Comparison of ENCODE assay signal across 27 cellular contexts in genomic region chr14:74846168-74846567, GRCh38. TPM values are rescaled to one million over a fixed set of nuclear protein-coding genes. Genes with fewer than 3 reads are reported as not detected.
A peak's percentile ranks its signal among the peaks of the same experiment; 100 is the strongest.
DNase-seq lines count a peak whose midpoint lies in the region; ATAC-seq and TF ChIP-seq lines count a peak whose summit lies in the region.
"Had no signal": no experiment of that assay in that cellular context is flagged by ENCODE, and none has a peak within 500 bp of the region (broad histone marks: within the 10 kb centered on the region; RNA-seq: fewer than 3 reads in every experiment).

No MANE protein-coding gene starts in this region.

- CTCF ChIA-PET in BJ (lab: Yijun Ruan, JAX) = interaction anchor here (1.0 to 8.5 kb wide), 6 partner anchors 15 to 234 kb away, joined by 3 to 64 read pairs (median 6); partner anchors contain the start of genes DLST and LTBP2
- CTCF ChIA-PET in SK-N-SH (lab: Yijun Ruan, JAX) = interaction anchor here (1.1 to 20.8 kb wide), 3 partner anchors 8 to 55 kb away, joined by 3 to 537 read pairs (median 103); no protein-coding TSS in a partner anchor

- H3K4me1 ChIP-seq in SK-N-SH (ENCODE audit: control insufficient read depth in 1 of 2, insufficient read depth in 2 of 2, low read depth in 1 of 2, low read length in 1 of 2) = peaks cover 20 to 55% of the 10 kb centered on the region in 2 experiments; a peak in 3 of 4 replicates
- peaks cover 26% of the 10 kb centered on the region for H3K4me1 ChIP-seq in fibroblast of lung (ENCODE audit: control insufficient read depth, extremely low read depth, insufficient read depth, low read length)
- H3K4me1 ChIP-seq: breast epithelium, right lobe of liver had no signal

- ATAC-seq in HG02981 (IDR thresholded peaks at IDR 0.05; ENCODE audit: unreplicated experiment) (no peak), HG03039 (IDR thresholded peaks at IDR 0.05; ENCODE audit: unreplicated experiment) (no peak)
- ATAC-seq in stimulated activated naive CD8-positive, alpha-beta T cell treated with anti-CD3 and anti-CD28 coated beads, Interleukin-15, amount 100 ng/mL, for 72 hours = no peak
- ATAC-seq: activated CD4-positive, CD25-positive, alpha-beta regulatory T cell treated with anti-CD3 and anti-CD28 coated beads, Interleukin-2, amount 50 U/mL, for 24 hours; right lobe of liver had no signal

- TF ChIP-seq CTCF in BJ (IDR thresholded peaks at IDR 0.05; ENCODE audit: insufficient read depth, low read depth, low read length) = no peak
- TF ChIP-seq CTCF in SK-N-SH (IDR thresholded peaks at IDR 0.05) = no peak
- TF ChIP-seq CTCF in fibroblast of lung (conservative IDR thresholded peaks at IDR 0.05 in 1 of 2, IDR thresholded peaks at IDR 0.05 in 1 of 2; ENCODE audit: low read depth in 1 of 2, low read length in 2 of 2) = no peak
- TF ChIP-seq CTCF in nephron (IDR thresholded peaks at IDR 0.05; ENCODE audit: unreplicated experiment in 3 of 3) = no peak

- POLR2A ChIA-PET in BJ (lab: Charles Lee) = no interaction called here
- POLR2A ChIA-PET in SK-N-SH (lab: Yijun Ruan, JAX) = interaction anchor here (1.5 kb wide), 1 partner anchor 14 kb away, joined by 4 read pairs; no protein-coding TSS in a partner anchor

- H3K36me3 ChIP-seq in BJ (ENCODE audit: control insufficient read depth, insufficient read depth, low read length) = no peaks in the 10 kb centered on the region
- peaks cover 2 to 5% of the 10 kb centered on the region in 2 experiments for H3K36me3 ChIP-seq in SK-N-SH (replicated peaks in 1 of 2; ENCODE audit: control insufficient read depth in 1 of 2, insufficient read depth in 2 of 2, low read length in 1 of 2)
- H3K36me3 ChIP-seq in fibroblast of lung (ENCODE audit: control insufficient read depth, insufficient read depth, low read length) = no peaks in the 10 kb centered on the region
- H3K36me3 ChIP-seq in MG63 = no peaks in the 10 kb centered on the region
- H3K36me3 ChIP-seq: breast epithelium, right lobe of liver had no signal

- H3K36me3 Mint-ChIP-seq in nephron (ENCODE audit: low read depth) = peaks cover 2% of the 10 kb centered on the region

- peak overlapping the region; percentile 70 to 85 (median 79) for H3K27ac Mint-ChIP-seq in nephron
- no peak overlapping the region for H3K27ac Mint-ChIP-seq in stimulated activated naive CD8-positive, alpha-beta T cell treated with anti-CD3 and anti-CD28 coated beads, Interleukin-15, amount 100 ng/mL, for 72 hours
- H3K27ac Mint-ChIP-seq: B cell had no signal

- H3K4me1 Mint-ChIP-seq in nephron = peaks cover 49% of the 10 kb centered on the region
- H3K4me1 Mint-ChIP-seq in stimulated activated naive CD8-positive, alpha-beta T cell treated with anti-CD3 and anti-CD28 coated beads, Interleukin-15, amount 100 ng/mL, for 72 hours = peaks cover 50% of the 10 kb centered on the region

- WGBS in SK-N-SH (ENCODE audit: low lambda C conversion rate) = 19% methylated on average over 3 of the region's 3 CpGs

- peaks cover 22% of the 10 kb centered on the region for H3F3A ChIP-seq in SK-N-SH (replicated peaks; ENCODE audit: insufficient read depth)

- H3K27me3 ChIP-seq in BJ (ENCODE audit: control insufficient read depth, insufficient read depth, low read length) = no peaks in the 10 kb centered on the region
- no peaks in the 10 kb centered on the region for H3K27me3 ChIP-seq in SK-N-SH (ENCODE audit: insufficient read depth)
- H3K27me3 ChIP-seq in fibroblast of lung (ENCODE audit: control insufficient read depth, insufficient read depth, low read length) = no peaks in the 10 kb centered on the region
- no peaks in the 10 kb centered on the region for H3K27me3 ChIP-seq in MG63
- H3K27me3 ChIP-seq: breast epithelium, heart right ventricle, right lobe of liver, tibial nerve had no signal

- no peaks in the 10 kb centered on the region for H4K20me1 ChIP-seq in SK-N-SH (ENCODE audit: insufficient read depth)
- no peaks in the 10 kb centered on the region for H4K20me1 ChIP-seq in fibroblast of lung (ENCODE audit: control insufficient read depth, extremely low read depth, insufficient read depth, low read length)

- H3K79me2 ChIP-seq in SK-N-SH (ENCODE audit: insufficient read depth) (no peaks in the 10 kb centered on the region), fibroblast of lung (ENCODE audit: control insufficient read depth, insufficient read depth, low read length) (no peaks in the 10 kb centered on the region)

- H3K9me3 ChIP-seq in SK-N-SH (no peaks in the 10 kb centered on the region), fibroblast of lung (ENCODE audit: control insufficient read depth, insufficient read depth, low read depth, low read length) (no peaks in the 10 kb centered on the region), MG63 (no peaks in the 10 kb centered on the region)
- H3K9me3 ChIP-seq: breast epithelium, heart right ventricle, right lobe of liver, tibial nerve had no signal

- peak overlapping the region in 1 of 3 experiments; percentile 17 for H3K4me3 Mint-ChIP-seq in nephron
- no peak overlapping the region for H3K4me3 Mint-ChIP-seq in stimulated activated naive CD8-positive, alpha-beta T cell treated with anti-CD3 and anti-CD28 coated beads, Interleukin-15, amount 100 ng/mL, for 72 hours
- H3K4me3 Mint-ChIP-seq: activated naive CD4-positive, alpha-beta T cell treated with anti-CD3 and anti-CD28 coated beads, Interleukin-2, amount 50 U/mL, for 24 hours; B cell had no signal

- TF ChIP-seq EP300 in SK-N-SH (IDR thresholded peaks at IDR 0.05; ENCODE audit: borderline replicate concordance in 1 of 2, low read depth in 1 of 2, low read length in 1 of 2) = peak; percentile 57 to 85; a peak in 3 of 4 replicates

- H3K27ac ChIP-seq in SK-N-SH (ENCODE audit: low read depth in 2 of 2, low read length in 1 of 2) = peak overlapping the region; percentile 74 to 96
- peak overlapping the region; percentile 15 for H3K27ac ChIP-seq in fibroblast of lung (ENCODE audit: insufficient read depth, low read length)
- H3K27ac ChIP-seq: breast epithelium, epithelial cell of prostate, PC-9, right lobe of liver, tibial nerve had no signal

- H2AFZ ChIP-seq in SK-N-SH (ENCODE audit: low read depth) = no peak overlapping the region
- no peak overlapping the region for H2AFZ ChIP-seq in fibroblast of lung (ENCODE audit: low read length)
- H2AFZ ChIP-seq: PC-9 had no signal

- no peaks in the 10 kb centered on the region for H3K9me2 ChIP-seq in SK-N-SH

- no peaks in the 10 kb centered on the region for H3K27me3 Mint-ChIP-seq in nephron (ENCODE audit: low read depth)
- no peaks in the 10 kb centered on the region for H3K27me3 Mint-ChIP-seq in stimulated activated naive CD8-positive, alpha-beta T cell treated with anti-CD3 and anti-CD28 coated beads, Interleukin-15, amount 100 ng/mL, for 72 hours
- H3K27me3 Mint-ChIP-seq: activated naive CD4-positive, alpha-beta T cell treated with anti-CD3 and anti-CD28 coated beads, Interleukin-2, amount 50 U/mL, for 24 hours; B cell had no signal

- no peak for TF ChIP-seq RAD21 in SK-N-SH (IDR thresholded peaks at IDR 0.05; ENCODE audit: low read length)

- H3K4me2 ChIP-seq in SK-N-SH (peak overlapping the region; percentile 35; the same call in 1 of the 2 replicates), fibroblast of lung (ENCODE audit: extremely low read depth, insufficient read depth, low read length) (peak overlapping the region; percentile 4)
- H3K4me2 ChIP-seq: PC-9 had no signal

- no peak overlapping the region for H3K4me3 ChIP-seq in BJ (ENCODE audit: low read depth, low read length)
- H3K4me3 ChIP-seq in SK-N-SH (ENCODE audit: low read depth in 2 of 2, low read length in 1 of 2) = no peak overlapping the region
- H3K4me3 ChIP-seq in fibroblast of lung (replicated peaks in 1 of 4; ENCODE audit: control extremely low read depth in 1 of 4, insufficient read depth in 1 of 4, low read depth in 3 of 4, low read length in 4 of 4) = no peak overlapping the region
- H3K4me3 ChIP-seq in MG63 = no peak overlapping the region
- H3K4me3 ChIP-seq: breast epithelium, heart right ventricle, lung, PC-9, right lobe of liver, tibial nerve had no signal

- DNase-seq in BJ (ENCODE audit: low read depth) = peak; percentile 88
- no peak for DNase-seq in SK-N-SH
- peak; percentile 54 to 68 for DNase-seq in fibroblast of lung (ENCODE audit: low read depth in 2 of 2)
- no peak for DNase-seq in MG63
- no peak for DNase-seq in stimulated activated naive CD8-positive, alpha-beta T cell treated with anti-CD3 and anti-CD28 coated beads, Interleukin-15, amount 100 ng/mL, for 72 hours
- DNase-seq: activated T-cell treated with anti-CD3 and anti-CD28 coated beads, Interleukin-2, amount 50 U/mL, for 48 hours; heart right ventricle; NCI-H1436; NCI-H748 treated with DMSO at 0.1 percent for 48 hours; PC-9; right lobe of liver; stimulated activated naive CD4-positive, alpha-beta T cell; T1000 had no signal

- no peak overlapping the region for H3K9ac ChIP-seq in SK-N-SH
- H3K9ac ChIP-seq in fibroblast of lung (ENCODE audit: insufficient read depth, low read length) = no peak overlapping the region

- no peaks in the 10 kb centered on the region for H3K9me3 Mint-ChIP-seq in nephron
- no peaks in the 10 kb centered on the region for H3K9me3 Mint-ChIP-seq in stimulated activated naive CD8-positive, alpha-beta T cell treated with anti-CD3 and anti-CD28 coated beads, Interleukin-15, amount 100 ng/mL, for 72 hours
- H3K9me3 Mint-ChIP-seq: activated naive CD4-positive, alpha-beta T cell treated with anti-CD3 and anti-CD28 coated beads, Interleukin-2, amount 50 U/mL, for 24 hours had no signal

TF ChIP-seq in SK-N-SH, 30 proteins besides CTCF, POLR2A, EP300 and RAD21 (continues in another document):
- TF ChIP-seq NFIC (IDR thresholded peaks at IDR 0.05; ENCODE audit: borderline replicate concordance) = peak; percentile 63

RNA-seq across cellular contexts. Expression of gene PROX2, which starts 29.8 kb away (rescaled TPM):
- polyA plus RNA-seq in BJ (2011; rRNA removed) = not detected in 2 replicates
- not detected in 2 replicates for polyA minus RNA-seq in BJ (2011; rRNA and poly(A)+ RNA removed)
- not detected in 2 replicates for polyA plus RNA-seq in SK-N-SH (2012; rRNA removed)
- not detected in 2 replicates for polyA plus RNA-seq in SK-N-SH (2012; cell fraction: cytosol; rRNA removed)
- polyA plus RNA-seq in SK-N-SH (2012; cell fraction: nucleus; rRNA removed) = 0.02 TPM in 1 of 2 replicates, not detected in the other
- total RNA-seq in fibroblast of lung = not detected in 2 replicates
- 0.01 TPM in 1 of 2 replicates, not detected in the other for polyA plus RNA-seq in fibroblast of lung
- polyA plus RNA-seq in fibroblast of lung (2012) = not detected in 2 replicates
- not detected in 2 replicates for polyA minus RNA-seq in fibroblast of lung (ENCODE audit: low replicate concordance)
- not detected in 2 replicates for total RNA-seq in MG63 (2014; rRNA removed; shearing (Covaris generic); ENCODE audit: low replicate concordance)
- total RNA-seq: breast epithelium, dermis microvascular lymphatic vessel endothelial cell, H1, heart right ventricle, HepG2, osteoblast, PC-9, right lobe of liver, tibial nerve had no signal
- polyA plus RNA-seq: heart right ventricle, HepG2 had no signal

RNA-seq across cellular contexts. Expression of gene DLST, which starts 35.5 kb away (rescaled TPM):
- polyA plus RNA-seq in BJ (2011; rRNA removed) = 125 and 150 TPM in 2 replicates
- polyA minus RNA-seq in BJ (2011; rRNA and poly(A)+ RNA removed) = 68.8 and 88.2 TPM in 2 replicates
- 92.3 and 117 TPM in 2 replicates for polyA plus RNA-seq in SK-N-SH (2012; rRNA removed)
- polyA plus RNA-seq in SK-N-SH (2012; cell fraction: cytosol; rRNA removed) = 70.2 and 89.3 TPM in 2 replicates
- 139 and 143 TPM in 2 replicates for polyA plus RNA-seq in SK-N-SH (2012; cell fraction: nucleus; rRNA removed)
- 47.0 and 95.3 TPM in 2 replicates for total RNA-seq in fibroblast of lung
- polyA plus RNA-seq in fibroblast of lung = 214 and 236 TPM in 2 replicates
- polyA plus RNA-seq in fibroblast of lung (2012) = 108 and 115 TPM in 2 replicates
- polyA minus RNA-seq in fibroblast of lung (ENCODE audit: low replicate concordance) = 204 and 217 TPM in 2 replicates
- 38.7 and 52.6 TPM in 2 replicates for total RNA-seq in MG63 (2014; rRNA removed; shearing (Covaris generic); ENCODE audit: low replicate concordance)

Comparison
In these comparisons a context has a peak if more than half of its experiments do, and no peak if none do; other contexts are left out.
1. DNase-seq: peak in BJ (single experiment) and fibroblast of lung (2 of 2); none in SK-N-SH (single experiment), MG63 (single experiment) and stimulated activated naive CD8-positive, alpha-beta T cell treated with anti-CD3 and anti-CD28 coated beads, Interleukin-15, amount 100 ng/mL, for 72 hours (0 of 2).
2. H3K27ac Mint-ChIP-seq: peak in nephron (3 of 3); none in stimulated activated naive CD8-positive, alpha-beta T cell treated with anti-CD3 and anti-CD28 coated beads, Interleukin-15, amount 100 ng/mL, for 72 hours (0 of 2).